ENCODE assay signal across 12 cellular contexts in genomic region chr4:6781113-6781512, GRCh38. TPM values are rescaled to one million over a fixed set of nuclear protein-coding genes. Genes with fewer than 3 reads are reported as not detected.
DNase-seq lines count a peak whose midpoint lies in the region; ATAC-seq lines count a peak whose summit lies in the region.
"Had no signal": no experiment of that assay in that cellular context is flagged by ENCODE, and none has a peak within 500 bp of the region (broad histone marks: within the 10 kb centered on the region; RNA-seq: fewer than 3 reads in every experiment).

No MANE protein-coding gene starts in this region.

- H3K9me3 Mint-ChIP-seq in activated T-cell treated with anti-CD3 and anti-CD28 coated beads, Interleukin-2, amount 50 U/mL, for 72 hours: no peaks in the 10 kb centered on the region
- no peaks in the 10 kb centered on the region for H3K9me3 Mint-ChIP-seq in activated CD4-positive, alpha-beta memory T cell treated with anti-CD3 and anti-CD28 coated beads for 36 hours
- no peaks in the 10 kb centered on the region for H3K9me3 Mint-ChIP-seq in immature natural killer cell
- H3K9me3 Mint-ChIP-seq: dendritic cell treated with granulocyte-macrophage colony-stimulating factor and Interleukin-4, amounts not matched to agents 40 ng/mL and 50 ng/mL, for 4 days had no signal

- H3K4me3 Mint-ChIP-seq in activated T-cell treated with anti-CD3 and anti-CD28 coated beads, Interleukin-2, amount 50 U/mL, for 72 hours: peak overlapping the region; percentile 73 to 81
- peak overlapping the region; percentile 67 for H3K4me3 Mint-ChIP-seq in activated CD4-positive, alpha-beta memory T cell treated with anti-CD3 and anti-CD28 coated beads for 36 hours
- peak overlapping the region; percentile 72 to 83 (median 78) for H3K4me3 Mint-ChIP-seq in immature natural killer cell

- CTCF ChIA-PET in activated CD4-positive, alpha-beta memory T cell treated with anti-CD3 and anti-CD28 coated beads for 36 hours (lab: Charles Lee): interaction anchor here (1.1 to 3.1 kb wide), 3 partner anchors 61 to 128 kb away, joined by 6 to 11 read pairs (median 9); no protein-coding TSS in a partner anchor

- no peak for DNase-seq in activated T-cell treated with anti-CD3 and anti-CD28 coated beads, Interleukin-2, amount 50 U/mL, for 72 hours
- DNase-seq in activated T-cell treated with anti-CD3 and anti-CD28 coated beads, Interleukin-2, amount 50 U/mL, for 1 hour: no peak
- no peak for DNase-seq in activated CD4-positive, alpha-beta memory T cell treated with anti-CD3 and anti-CD28 coated beads for 36 hours
- DNase-seq in immature natural killer cell (no peak), superior temporal gyrus (ENCODE audit: extremely low spot score) (peak; percentile 34)
- DNase-seq: BE2C; NCI-H2227 treated with DMSO at 0.1 percent for 48 hours; stimulated activated CD4-positive, alpha-beta T cell treated with anti-CD3 and anti-CD28 coated beads, Interleukin-12 subunit alpha, Interleukin-12 subunit beta, amount 100 ng/mL, for 4 hours had no signal

- no peaks in the 10 kb centered on the region for H3K27me3 Mint-ChIP-seq in activated T-cell treated with anti-CD3 and anti-CD28 coated beads, Interleukin-2, amount 50 U/mL, for 72 hours (ENCODE audit: low read depth)
- H3K27me3 Mint-ChIP-seq in activated CD4-positive, alpha-beta memory T cell treated with anti-CD3 and anti-CD28 coated beads for 36 hours: no peaks in the 10 kb centered on the region
- H3K27me3 Mint-ChIP-seq in immature natural killer cell (ENCODE audit: low read depth in 3 of 3): peaks cover 5 to 12% (median 8%) of the 10 kb centered on the region in 3 donors

- H3K27ac Mint-ChIP-seq in activated T-cell treated with anti-CD3 and anti-CD28 coated beads, Interleukin-2, amount 50 U/mL, for 72 hours: peak overlapping the region; percentile 4
- H3K27ac Mint-ChIP-seq in activated CD4-positive, alpha-beta memory T cell treated with anti-CD3 and anti-CD28 coated beads for 36 hours: peak overlapping the region; percentile 14
- peak overlapping the region; percentile 17 to 84 (median 76) for H3K27ac Mint-ChIP-seq in immature natural killer cell
- H3K27ac Mint-ChIP-seq: dendritic cell treated with granulocyte-macrophage colony-stimulating factor and Interleukin-4, amounts not matched to agents 40 ng/mL and 50 ng/mL, for 4 days had no signal

- intact Hi-C loops in activated CD4-positive, alpha-beta memory T cell treated with anti-CD3 and anti-CD28 coated beads for 36 hours (cut with micrococcal nuclease): no loop called here

- peaks cover 68% of the 10 kb centered on the region for H3K4me1 Mint-ChIP-seq in activated T-cell treated with anti-CD3 and anti-CD28 coated beads, Interleukin-2, amount 50 U/mL, for 72 hours (ENCODE audit: low read depth)
- H3K4me1 Mint-ChIP-seq in activated CD4-positive, alpha-beta memory T cell treated with anti-CD3 and anti-CD28 coated beads for 36 hours (ENCODE audit: low read depth): peaks cover 48% of the 10 kb centered on the region
- H3K4me1 Mint-ChIP-seq in immature natural killer cell: peaks cover 60 to 68% of the 10 kb centered on the region in 2 donors

- peaks cover 0 to 5% of the 10 kb centered on the region in 2 donors for H3K36me3 Mint-ChIP-seq in activated T-cell treated with anti-CD3 and anti-CD28 coated beads, Interleukin-2, amount 50 U/mL, for 72 hours (ENCODE audit: insufficient read depth in 2 of 2)
- H3K36me3 Mint-ChIP-seq in activated CD4-positive, alpha-beta memory T cell treated with anti-CD3 and anti-CD28 coated beads for 36 hours: peaks cover 2% of the 10 kb centered on the region
- H3K36me3 Mint-ChIP-seq in immature natural killer cell: no peaks in the 10 kb centered on the region

- ATAC-seq in activated T-cell treated with anti-CD3 and anti-CD28 coated beads, Interleukin-2, amount 50 U/mL, for 72 hours (replicated peaks in 1 of 2): no peak
- ATAC-seq in HG02642 (IDR thresholded peaks at IDR 0.05; ENCODE audit: poor library complexity, unreplicated experiment) (no peak), HG02884 (IDR thresholded peaks at IDR 0.05; ENCODE audit: unreplicated experiment) (no peak), GM21367 (IDR thresholded peaks at IDR 0.05; ENCODE audit: unreplicated experiment) (no peak)

- POLR2A ChIA-PET in activated CD4-positive, alpha-beta memory T cell treated with anti-CD3 and anti-CD28 coated beads for 36 hours (lab: Charles Lee): interaction anchor here (0.7 kb wide), 1 partner anchor 12 kb away, joined by 3 read pairs; no protein-coding TSS in a partner anchor

RNA-seq across cellular contexts. Expression of gene KIAA0232, which starts 1.4 kb away (rescaled TPM):
- 10 to 100 TPM; 16.8 to 19.5 TPM for total RNA-seq in activated T-cell treated with anti-CD3 and anti-CD28 coated beads, Interleukin-2, amount 50 U/mL, for 72 hours
- 10 to 100 TPM; 16.1 to 16.5 TPM for total RNA-seq in activated CD4-positive, alpha-beta memory T cell treated with anti-CD3 and anti-CD28 coated beads for 36 hours
- 10 to 100 TPM in 1 of 3 donors, 1 to 10 TPM in 2; 3.7 to 21.6 (median 5.9) TPM for polyA plus RNA-seq in immature natural killer cell

Comparison
In these comparisons a context has a peak if more than half of its experiments do, and no peak if none do; other contexts are left out.
1. H3K27ac Mint-ChIP-seq: peak in every context shown above with its lines; median percentile 76 in immature natural killer cell; 14 in activated CD4-positive, alpha-beta memory T cell treated with anti-CD3 and anti-CD28 coated beads for 36 hours; 4 in activated T-cell treated with anti-CD3 and anti-CD28 coated beads, Interleukin-2, amount 50 U/mL, for 72 hours.